14 cellular contexts compared by ENCODE assay signal in the genomic region with DNA sequence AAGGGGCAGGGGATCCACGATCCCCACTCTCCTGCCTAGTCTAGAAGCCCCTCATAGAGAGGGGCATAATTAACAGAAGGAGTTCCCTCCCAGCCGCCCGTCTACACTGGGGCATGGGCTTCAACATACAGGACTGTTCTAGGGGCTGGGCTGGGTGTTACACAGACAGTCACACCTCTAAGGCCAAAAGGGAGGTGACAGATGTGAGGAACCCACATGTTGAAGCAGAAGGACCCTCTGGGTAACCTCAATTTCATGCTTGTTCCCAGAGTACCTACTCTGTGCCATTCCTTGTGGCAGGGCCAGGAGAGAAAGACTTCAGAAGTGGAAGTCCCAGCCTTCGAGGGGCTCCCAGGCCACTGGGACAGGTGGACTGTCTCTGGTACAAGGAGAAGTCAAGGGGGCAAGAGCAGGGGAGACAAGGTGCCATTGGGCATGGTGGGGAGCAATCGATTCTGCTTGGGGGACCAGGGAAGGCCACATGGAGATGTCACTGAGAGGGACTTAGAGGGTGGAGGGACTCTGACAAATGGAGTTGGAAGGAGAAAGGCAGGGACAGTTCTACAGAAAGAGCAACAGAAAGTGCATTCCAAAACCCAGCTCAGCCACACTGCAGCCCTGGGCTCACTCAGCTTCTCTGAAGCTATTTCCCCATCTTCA.
"Had no signal": no experiment of that assay in that cellular context is flagged by ENCODE, and none has a peak within 500 bp of the region (broad histone marks: within the 10 kb centered on the region; RNA-seq: fewer than 3 reads in every experiment).

No MANE protein-coding gene starts in this region.

- H3K4me3 ChIP-seq: gastrocnemius medialis, lung had no signal

- H3K9me3 ChIP-seq: gastrocnemius medialis had no signal

- ATAC-seq: activated naive CD4-positive, alpha-beta T cell treated with anti-CD3 and anti-CD28 coated beads, Interleukin-2, amount 50 U/mL, for 72 hours; gastrocnemius medialis; stimulated activated effector memory CD8-positive, alpha-beta T cell treated with anti-CD3 and anti-CD28 coated beads, Interleukin-12 subunit alpha, Interleukin-12 subunit beta, amount 100 ng/mL, for 72 hours; T-helper 17 cell; WTC11 had no signal

- H2AFZ ChIP-seq: parathyroid adenoma had no signal

- H3K9me3 Mint-ChIP-seq: activated naive CD4-positive, alpha-beta T cell treated with anti-CD3 and anti-CD28 coated beads, Interleukin-2, amount 50 U/mL, for 72 hours; nephron progenitor cell; stimulated activated effector memory CD8-positive, alpha-beta T cell treated with anti-CD3 and anti-CD28 coated beads, Interleukin-12 subunit alpha, Interleukin-12 subunit beta, amount 100 ng/mL, for 72 hours had no signal

- H3K27ac ChIP-seq: gastrocnemius medialis had no signal

- H3K36me3 Mint-ChIP-seq: activated naive CD4-positive, alpha-beta T cell treated with anti-CD3 and anti-CD28 coated beads, Interleukin-2, amount 50 U/mL, for 72 hours had no signal

- H3K4me3 Mint-ChIP-seq: nephron progenitor cell; stimulated activated effector memory CD8-positive, alpha-beta T cell treated with anti-CD3 and anti-CD28 coated beads, Interleukin-12 subunit alpha, Interleukin-12 subunit beta, amount 100 ng/mL, for 72 hours; T-helper 17 cell; WTC11 had no signal

- H3K27ac Mint-ChIP-seq: activated naive CD4-positive, alpha-beta T cell treated with anti-CD3 and anti-CD28 coated beads, Interleukin-2, amount 50 U/mL, for 72 hours; stimulated activated effector memory CD8-positive, alpha-beta T cell treated with anti-CD3 and anti-CD28 coated beads, Interleukin-12 subunit alpha, Interleukin-12 subunit beta, amount 100 ng/mL, for 72 hours; T-helper 17 cell; WTC11 had no signal

- H3K27me3 ChIP-seq: gastrocnemius medialis had no signal

- H3K79me2 ChIP-seq: parathyroid adenoma had no signal

- H3K36me3 ChIP-seq: gastrocnemius medialis had no signal

- DNase-seq: activated CD4-positive, alpha-beta T cell treated with anti-CD3 and anti-CD28 coated beads for 48 hours; activated CD8-positive, alpha-beta memory T cell treated with anti-CD3 and anti-CD28 coated beads for 24 hours; anterior cingulate cortex; effector CD4-positive, alpha-beta T cell; gastrocnemius medialis; nephron progenitor cell; SHP77 treated with DMSO at 0.1 percent for 48 hours; small intestine; T-helper 17 cell had no signal
